Comparison of ENCODE assay signal across 8 cellular contexts in the genomic region with DNA sequence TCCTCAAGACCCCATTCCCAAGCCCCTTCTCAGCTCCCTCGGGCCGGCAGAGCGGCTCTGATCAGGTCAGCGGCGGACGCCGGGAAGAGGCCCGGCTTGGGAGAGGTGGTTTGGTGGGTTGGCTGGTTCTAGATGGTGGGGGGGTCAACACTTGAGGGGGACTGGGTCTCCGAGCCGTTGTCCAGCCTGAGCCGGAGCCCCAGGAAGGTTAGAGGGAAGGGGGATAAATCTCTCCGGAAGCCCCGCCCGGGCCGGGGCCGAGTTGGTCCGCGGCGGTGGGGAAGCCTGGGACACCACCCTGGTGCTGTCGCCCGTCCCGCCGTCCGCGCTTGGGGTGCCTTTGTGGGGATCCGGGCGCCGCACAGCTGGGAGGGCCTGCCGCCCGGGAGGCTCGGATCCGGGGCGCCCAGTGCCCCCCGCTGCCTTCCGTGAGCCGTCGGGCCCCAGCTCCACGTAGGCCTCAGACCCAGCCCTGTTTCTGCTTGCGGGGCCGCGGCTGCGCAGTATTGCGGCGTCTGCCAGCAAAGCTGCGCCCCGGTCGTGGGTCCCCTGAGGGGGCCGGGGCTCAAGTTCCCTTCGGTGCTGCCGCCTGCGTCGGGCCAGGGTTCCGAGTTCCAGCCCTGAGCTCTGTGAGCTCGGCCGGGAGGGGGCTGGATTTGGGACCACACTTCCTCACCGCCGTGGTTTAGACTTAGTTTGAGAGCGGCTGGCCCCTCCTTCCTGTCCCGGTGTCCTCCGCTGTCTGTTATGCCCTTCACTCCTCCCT. TPM values are rescaled to one million over a fixed set of nuclear protein-coding genes. Genes with fewer than 3 reads are reported as not detected.
DNase-seq lines count a peak whose midpoint lies in the region; ATAC-seq and TF ChIP-seq lines count a peak whose summit lies in the region.

No MANE protein-coding gene starts in this region.

- H3K9me3 Mint-ChIP-seq in type B pancreatic cell, result no peaks in the 10 kb centered on the region

- H3K4me1 Mint-ChIP-seq in type B pancreatic cell (ENCODE audit: unreplicated experiment), result peaks cover 37% of the 10 kb centered on the region

- peak overlapping the region; percentile 100 for H3K4me3 Mint-ChIP-seq in type B pancreatic cell

- no peaks in the 10 kb centered on the region for H3K27me3 Mint-ChIP-seq in type B pancreatic cell

- TF ChIP-seq POLR2A in ovary (IDR thresholded peaks at IDR 0.05), result peak; percentile 15

- H3K36me3 ChIP-seq in KOPT-K1 (ENCODE audit: insufficient read depth, low read length) (peaks cover 40% of the 10 kb centered on the region), ovary (no peaks in the 10 kb centered on the region)

- H3K36me3 Mint-ChIP-seq in type B pancreatic cell, result peaks cover 11% of the 10 kb centered on the region

- H3K4me3 ChIP-seq in ovary, result peak overlapping the region; percentile 88

- no peaks in the 10 kb centered on the region for H3K9me3 ChIP-seq in KOPT-K1 (ENCODE audit: insufficient read depth, low read length, poor library complexity, severe bottlenecking)
- H3K9me3 ChIP-seq in ovary, result no peaks in the 10 kb centered on the region

- TF ChIP-seq EP300 in ovary (IDR thresholded peaks at IDR 0.05), result no peak

- TF ChIP-seq CTCF in foreskin keratinocyte (conservative IDR thresholded peaks at IDR 0.05) (no peak), ovary (IDR thresholded peaks at IDR 0.05) (no peak), type B pancreatic cell (conservative IDR thresholded peaks at IDR 0.05) (no peak)

- DNase-seq in CMK (ENCODE audit: low read depth) (peak; percentile 61), activated T-helper 1 cell treated with Interleukin-2 at 50 U/mL for 16 hours (ENCODE audit: low read depth) (peak; percentile 62), foreskin keratinocyte (peak in 1 of 2 donors; percentile 71), ovary (peak; percentile 60 to 79 (median 67)), type B pancreatic cell (ENCODE audit: extremely low spot score, unreplicated experiment) (peak; percentile 77), DMS79 (lab: John Stamatoyannopoulos, UW) (no peak)

- H3K4me1 ChIP-seq in foreskin keratinocyte, result peaks cover 9% of the 10 kb centered on the region
- H3K4me1 ChIP-seq in ovary (ENCODE audit: insufficient read depth), result peaks cover 16% of the 10 kb centered on the region

- intact Hi-C loops in ovary (cut with DNase I), result loop anchor here in 1 of 4 donors (5.0 kb wide), 1 partner anchor 74 kb away; no protein-coding TSS in a partner anchor

- ATAC-seq in GM21529 (IDR thresholded peaks at IDR 0.05; ENCODE audit: unreplicated experiment), result peak; percentile 55
- ATAC-seq in foreskin keratinocyte, result peak; percentile 71

- H3K27ac ChIP-seq in KOPT-K1 (ENCODE audit: low read depth, low read length, poor library complexity, severe bottlenecking) (peak overlapping the region; percentile 99), foreskin keratinocyte (peak overlapping the region; percentile 98), ovary (peak overlapping the region; percentile 94 to 97)

- WGBS in ovary, 3 donors, result 0% methylated on average over 39 to 60 of the region's 60 CpGs

- H3K27ac Mint-ChIP-seq in type B pancreatic cell, result peak overlapping the region; percentile 87

- H3K27me3 ChIP-seq in foreskin keratinocyte (no peaks in the 10 kb centered on the region), ovary (no peaks in the 10 kb centered on the region)

RNA-seq across cellular contexts. Expression of gene TRIM52, which starts 0.6 kb away (rescaled TPM):
- total RNA-seq in foreskin keratinocyte (2.6 and 2.8 TPM in 2 replicates), ovary (10 to 100 TPM; 13.0 to 18.8 (median 17.2) TPM), type B pancreatic cell (ENCODE audit: low replicate concordance) (10.1 and 14.1 TPM in 2 replicates)
- polyA plus RNA-seq in foreskin keratinocyte (0.97 and 1.1 TPM in 2 replicates), ovary (10 to 100 TPM; 13.5 to 15.3 TPM)

RNA-seq across cellular contexts. Expression of gene RACK1, which starts 17.8 kb away (rescaled TPM):
- total RNA-seq in foreskin keratinocyte (3,025 and 3,078 TPM in 2 replicates), ovary (1,000 to 10,000 TPM; 2,570 to 4,531 (median 3,203) TPM), type B pancreatic cell (ENCODE audit: low replicate concordance) (1,864 and 2,055 TPM in 2 replicates)
- polyA plus RNA-seq in foreskin keratinocyte (2,685 and 2,690 TPM in 2 replicates), ovary (1,000 to 10,000 TPM; 2,702 to 4,895 TPM)

RNA-seq across cellular contexts. Expression of gene TRIM41, which starts 38.4 kb away (rescaled TPM):
- total RNA-seq in foreskin keratinocyte (17.5 and 17.9 TPM in 2 replicates), ovary (10 to 100 TPM in 6 of 7 donors, 1 to 10 TPM in 1; 8.2 to 22.7 (median 17.6) TPM), type B pancreatic cell (ENCODE audit: low replicate concordance) (22.1 and 31.2 TPM in 2 replicates)
- polyA plus RNA-seq in foreskin keratinocyte (15.6 and 17.3 TPM in 2 replicates), ovary (10 to 100 TPM; 11.1 to 13.2 TPM)

RNA-seq across cellular contexts. Expression of gene TRIM7, which starts 56.5 kb away (rescaled TPM):
- 33.3 and 37.6 TPM in 2 replicates for total RNA-seq in foreskin keratinocyte
- 36.7 and 39.0 TPM in 2 replicates for polyA plus RNA-seq in foreskin keratinocyte
- total RNA-seq in ovary, result 1 to 10 TPM in 2 of 7 donors, under 1 TPM in 5; 0.34 to 2.9 (median 0.93) TPM
- under 1 TPM; 0.45 to 0.82 TPM for polyA plus RNA-seq in ovary
- total RNA-seq in type B pancreatic cell (ENCODE audit: low replicate concordance), result 0.58 and 0.76 TPM in 2 replicates
